Comparison of ENCODE assay signal across 11 cellular contexts in the genomic region with DNA sequence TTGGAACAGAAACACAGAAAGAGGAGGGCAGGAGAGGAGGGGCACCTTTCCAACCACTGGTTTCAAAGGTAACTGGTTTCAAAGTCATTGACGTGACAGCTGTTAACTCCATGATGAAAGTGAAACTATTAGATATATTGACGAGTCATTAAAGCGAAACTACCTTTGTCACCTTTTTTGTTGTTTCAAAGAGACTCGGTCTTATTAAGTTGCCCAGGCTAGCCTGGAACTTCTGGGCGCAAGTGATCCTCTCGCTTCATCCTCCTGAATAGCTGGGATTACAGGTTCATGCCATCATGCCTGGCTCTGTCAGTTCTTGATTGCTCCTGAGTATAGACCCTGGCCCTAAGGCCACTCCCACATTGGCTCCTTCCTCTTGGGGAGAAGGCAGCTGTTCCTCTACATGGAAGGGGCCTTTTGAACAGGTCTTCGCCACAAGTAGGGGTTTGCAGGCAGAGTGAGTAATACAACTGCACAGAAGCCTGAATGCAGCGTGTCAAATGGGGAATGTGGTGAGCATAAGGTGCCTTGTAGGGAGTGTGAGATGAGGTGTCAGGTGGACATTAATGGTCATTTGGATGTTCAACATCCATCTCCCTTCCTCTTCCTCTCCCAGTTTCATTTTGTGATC. TPM values are rescaled to one million over a fixed set of nuclear protein-coding genes. Genes with fewer than 3 reads are reported as not detected.
DNase-seq lines count a peak whose midpoint lies in the region; ATAC-seq and TF ChIP-seq lines count a peak whose summit lies in the region.
"Had no signal": no experiment of that assay in that cellular context is flagged by ENCODE, and none has a peak within 500 bp of the region (broad histone marks: within the 10 kb centered on the region; RNA-seq: fewer than 3 reads in every experiment).

No MANE protein-coding gene starts in this region.

- peaks cover 10% of the 10 kb centered on the region for H3K4me1 Mint-ChIP-seq in stimulated activated memory B cell treated with anti-CD40 and anti-IgM and Interleukin-4, amounts not matched to agents 10 μg/mL and 1 μg/mL and 100 μg/mL, for 72 hours
- peaks cover 12% of the 10 kb centered on the region for H3K4me1 Mint-ChIP-seq in endothelial cell (ENCODE audit: unreplicated experiment)

- no peaks in the 10 kb centered on the region for H3K27me3 Mint-ChIP-seq in stimulated activated memory B cell treated with anti-CD40 and anti-IgM and Interleukin-4, amounts not matched to agents 10 μg/mL and 1 μg/mL and 100 μg/mL, for 72 hours
- peaks cover 4% of the 10 kb centered on the region for H3K27me3 Mint-ChIP-seq in endothelial cell (ENCODE audit: unreplicated experiment)

- DNase-seq in activated effector memory CD4-positive, alpha-beta T cell treated with anti-CD3 and anti-CD28 coated beads, Interleukin-2, amount 50 U/mL, for 16 hours, result peak; percentile 73
- DNase-seq in activated effector memory CD4-positive, alpha-beta T cell treated with Interleukin-2 at 50 U/mL for 16 hours, result no peak
- DNase-seq in NB4 (ENCODE audit: low read depth) (peak; percentile 57), HT-29 (ENCODE audit: low spot score) (no peak), endothelial cell (ENCODE audit: low spot score) (no peak), NCI-H2107 (lab: John Stamatoyannopoulos, UW) (no peak)
- DNase-seq: amygdala had no signal

- peak; percentile 61 for ATAC-seq in HG02571 (IDR thresholded peaks at IDR 0.05; ENCODE audit: unreplicated experiment)
- peak; percentile 55 for ATAC-seq in stimulated activated memory B cell treated with anti-CD40 and anti-IgM and Interleukin-4, amounts not matched to agents 10 μg/mL and 1 μg/mL and 100 μg/mL, for 72 hours
- ATAC-seq: HCT116 had no signal

- no peak for TF ChIP-seq POLR2A in NB4 (IDR thresholded peaks at IDR 0.05; ENCODE audit: extremely low read depth, insufficient read length)

- no peak overlapping the region for H3K27ac Mint-ChIP-seq in stimulated activated memory B cell treated with anti-CD40 and anti-IgM and Interleukin-4, amounts not matched to agents 10 μg/mL and 1 μg/mL and 100 μg/mL, for 72 hours
- no peak overlapping the region for H3K27ac Mint-ChIP-seq in endothelial cell (ENCODE audit: unreplicated experiment)
- H3K27ac Mint-ChIP-seq: T-helper 2 cell treated with Interferon-gamma antibody and Interleukin-4, amounts not matched to agents 5 μg/mL and 100 μg/mL, for 36 hours had no signal

- no peak for TF ChIP-seq CTCF in NB4 (IDR thresholded peaks at IDR 0.05; ENCODE audit: low read depth, low read length)
- TF ChIP-seq CTCF in endothelial cell (IDR thresholded peaks at IDR 0.05; ENCODE audit: unreplicated experiment), result no peak

- peak overlapping the region; percentile 41 for H3K4me3 Mint-ChIP-seq in stimulated activated memory B cell treated with anti-CD40 and anti-IgM and Interleukin-4, amounts not matched to agents 10 μg/mL and 1 μg/mL and 100 μg/mL, for 72 hours
- H3K4me3 Mint-ChIP-seq in endothelial cell (ENCODE audit: unreplicated experiment), result no peak overlapping the region
- H3K4me3 Mint-ChIP-seq: T-helper 2 cell treated with Interferon-gamma antibody and Interleukin-4, amounts not matched to agents 5 μg/mL and 100 μg/mL, for 36 hours had no signal

- no peaks in the 10 kb centered on the region for H3K36me3 Mint-ChIP-seq in stimulated activated memory B cell treated with anti-CD40 and anti-IgM and Interleukin-4, amounts not matched to agents 10 μg/mL and 1 μg/mL and 100 μg/mL, for 72 hours
- no peaks in the 10 kb centered on the region for H3K36me3 Mint-ChIP-seq in endothelial cell (ENCODE audit: low read depth, unreplicated experiment)

- no peak overlapping the region for H3K4me3 ChIP-seq in NB4 (ENCODE audit: low read depth, low read length)

- H3K9me3 Mint-ChIP-seq in stimulated activated memory B cell treated with anti-CD40 and anti-IgM and Interleukin-4, amounts not matched to agents 10 μg/mL and 1 μg/mL and 100 μg/mL, for 72 hours, result no peaks in the 10 kb centered on the region
- no peaks in the 10 kb centered on the region for H3K9me3 Mint-ChIP-seq in endothelial cell (ENCODE audit: unreplicated experiment)
- H3K9me3 Mint-ChIP-seq: T-helper 2 cell treated with Interferon-gamma antibody and Interleukin-4, amounts not matched to agents 5 μg/mL and 100 μg/mL, for 36 hours had no signal

RNA-seq across cellular contexts. Expression of gene F12, which starts 3.4 kb away (rescaled TPM):
- 52.9 TPM in 2 replicates for total RNA-seq in HT-29 (2014; rRNA removed; shearing (Covaris generic))
- total RNA-seq in endothelial cell (ENCODE audit: unreplicated experiment), result 1.4 TPM

RNA-seq across cellular contexts. Expression of gene PFN3, which starts 12.3 kb away (rescaled TPM):
- total RNA-seq in HT-29 (2014; rRNA removed; shearing (Covaris generic)), result not detected in 2 replicates
- total RNA-seq in endothelial cell (ENCODE audit: unreplicated experiment), result not detected

RNA-seq across cellular contexts. Expression of gene GRK6, which starts 13.8 kb away (rescaled TPM):
- total RNA-seq in HT-29 (2014; rRNA removed; shearing (Covaris generic)), result 87.7 and 94.2 TPM in 2 replicates
- total RNA-seq in endothelial cell (ENCODE audit: unreplicated experiment), result 33.1 TPM

RNA-seq across cellular contexts. Expression of gene SLC34A1, which starts 28.5 kb away (rescaled TPM):
- total RNA-seq in HT-29 (2014; rRNA removed; shearing (Covaris generic)), result not detected in 2 replicates
- total RNA-seq in endothelial cell (ENCODE audit: unreplicated experiment), result not detected

RNA-seq across cellular contexts. Expression of gene PRR7, which starts 33.9 kb away (rescaled TPM):
- 69.3 and 86.7 TPM in 2 replicates for total RNA-seq in HT-29 (2014; rRNA removed; shearing (Covaris generic))
- total RNA-seq in endothelial cell (ENCODE audit: unreplicated experiment), result 0.97 TPM

Comparison
In these comparisons a context has a peak if more than half of its experiments do, and no peak if none do; other contexts are left out.
1. DNase-seq: peak in activated effector memory CD4-positive, alpha-beta T cell treated with anti-CD3 and anti-CD28 coated beads, Interleukin-2, amount 50 U/mL, for 16 hours (single experiment) and NB4 (single experiment); none in activated effector memory CD4-positive, alpha-beta T cell treated with Interleukin-2 at 50 U/mL for 16 hours (single experiment), HT-29 (single experiment), endothelial cell (single experiment) and NCI-H2107 (single experiment).
2. RNA of gene F12, which starts 3.4 kb away (total RNA-seq): 52.9 TPM in HT-29; 1.4 TPM in endothelial cell (single experiment); every median in the first group is over 10 times any median in the second.